ENCODE assay signal across 8 cellular contexts in the genomic region with DNA sequence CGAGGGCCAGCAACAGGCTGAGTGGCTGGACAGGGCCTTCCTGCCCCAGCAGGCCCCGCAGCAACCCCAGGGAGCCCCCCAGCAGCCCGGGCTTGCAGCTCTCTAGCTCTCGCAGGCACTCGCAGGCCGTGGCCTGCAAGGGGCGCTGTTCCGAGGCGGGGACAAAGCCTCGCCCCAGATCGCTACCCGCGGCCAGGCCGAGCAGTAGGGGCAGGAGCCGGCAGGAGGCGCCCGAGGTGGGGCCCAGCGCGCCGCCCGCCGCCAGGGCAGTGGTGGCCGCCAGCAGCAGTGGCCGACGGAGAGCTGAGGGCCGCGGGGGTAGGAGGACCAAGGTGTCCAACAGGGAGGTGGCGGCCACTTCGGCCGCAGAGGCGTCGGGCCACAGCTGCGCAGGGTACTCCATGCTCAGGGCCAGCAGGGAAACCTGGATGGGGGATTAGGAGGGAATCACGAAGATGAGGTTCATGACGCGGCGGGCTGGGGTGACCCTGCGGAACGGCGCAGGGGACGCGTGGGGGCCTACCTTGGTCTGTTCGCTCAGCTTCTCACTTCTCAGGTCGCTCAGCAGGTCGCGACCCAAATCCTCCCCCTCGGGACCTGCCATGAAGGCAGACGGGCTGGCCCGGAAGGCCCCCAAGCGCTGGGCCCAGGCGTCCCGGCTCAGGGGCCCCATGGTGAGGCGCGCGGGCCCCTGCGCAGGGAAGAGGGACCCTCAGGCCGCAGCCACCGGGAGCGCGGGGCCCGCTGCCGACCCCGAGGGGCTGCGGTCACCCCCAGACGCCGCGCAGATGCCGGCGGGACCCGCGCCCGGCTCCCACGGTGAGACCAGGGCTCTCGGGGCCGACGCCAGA. TPM values are rescaled to one million over a fixed set of nuclear protein-coding genes. Genes with fewer than 3 reads are reported as not detected.
DNase-seq lines count a peak whose midpoint lies in the region; ATAC-seq and TF ChIP-seq lines count a peak whose summit lies in the region.

No MANE protein-coding gene starts in this region.

- peaks cover 2% of the 10 kb centered on the region for H3K36me3 Mint-ChIP-seq in activated naive CD8-positive, alpha-beta T cell treated with anti-CD3 and anti-CD28 coated beads, Interleukin-2, amount 50 U/mL, for 24 hours (ENCODE audit: low read depth)
- no peaks in the 10 kb centered on the region for H3K36me3 Mint-ChIP-seq in type B pancreatic cell

- H3K4me1 Mint-ChIP-seq in activated naive CD8-positive, alpha-beta T cell treated with anti-CD3 and anti-CD28 coated beads, Interleukin-2, amount 50 U/mL, for 24 hours, result peaks cover 28% of the 10 kb centered on the region
- peaks cover 2% of the 10 kb centered on the region for H3K4me1 Mint-ChIP-seq in type B pancreatic cell (ENCODE audit: unreplicated experiment)

- H3K79me2 ChIP-seq in Karpas-422 (ENCODE audit: low read length), result peaks cover 16% of the 10 kb centered on the region

- H2AFZ ChIP-seq in Karpas-422 (ENCODE audit: low read length), result peak overlapping the region; percentile 84; the same call in 1 of the 2 replicates

- no peaks in the 10 kb centered on the region for H3K9me3 ChIP-seq in Karpas-422 (ENCODE audit: low read length)

- peak overlapping the region; percentile 86 for H3K4me3 Mint-ChIP-seq in activated naive CD8-positive, alpha-beta T cell treated with anti-CD3 and anti-CD28 coated beads, Interleukin-2, amount 50 U/mL, for 24 hours
- H3K4me3 Mint-ChIP-seq in type B pancreatic cell, result peak overlapping the region; percentile 87

- H3K9ac ChIP-seq in Karpas-422 (ENCODE audit: low read length), result peak overlapping the region; percentile 96

- H3K9me3 Mint-ChIP-seq in activated naive CD8-positive, alpha-beta T cell treated with anti-CD3 and anti-CD28 coated beads, Interleukin-2, amount 50 U/mL, for 24 hours, result no peaks in the 10 kb centered on the region
- H3K9me3 Mint-ChIP-seq in type B pancreatic cell, result no peaks in the 10 kb centered on the region

- peaks cover 3% of the 10 kb centered on the region; the same call in 1 of the 2 replicates for H3K36me3 ChIP-seq in Karpas-422 (ENCODE audit: insufficient read depth, low read length)

- H3K27me3 Mint-ChIP-seq in activated naive CD8-positive, alpha-beta T cell treated with anti-CD3 and anti-CD28 coated beads, Interleukin-2, amount 50 U/mL, for 24 hours, result peaks cover 20% of the 10 kb centered on the region
- H3K27me3 Mint-ChIP-seq in type B pancreatic cell, result peaks cover 22% of the 10 kb centered on the region

- ATAC-seq in GM21529 (IDR thresholded peaks at IDR 0.05; ENCODE audit: unreplicated experiment), result peak; percentile 52
- peak; percentile 77 for ATAC-seq in activated naive CD8-positive, alpha-beta T cell treated with anti-CD3 and anti-CD28 coated beads, Interleukin-2, amount 50 U/mL, for 24 hours

- intact Hi-C loops in cardiac septum (cut with DNase I), result loop anchor here (2.0 kb wide), 1 partner anchor 39 kb away; no protein-coding TSS in a partner anchor

- H3K27ac ChIP-seq in Karpas-422 (ENCODE audit: low read length), result peak overlapping the region; percentile 45; the same call in 1 of the 2 replicates

- peak; percentile 93 for TF ChIP-seq CTCF in type B pancreatic cell (conservative IDR thresholded peaks at IDR 0.05)

- H3K4me2 ChIP-seq in Karpas-422 (ENCODE audit: low read depth, low read length, poor library complexity, severe bottlenecking), result peak overlapping the region; percentile 69

- H3K27ac Mint-ChIP-seq in activated naive CD8-positive, alpha-beta T cell treated with anti-CD3 and anti-CD28 coated beads, Interleukin-2, amount 50 U/mL, for 24 hours, result peak overlapping the region; percentile 76
- peak overlapping the region; percentile 85 for H3K27ac Mint-ChIP-seq in type B pancreatic cell

- no peaks in the 10 kb centered on the region for H3K9me2 ChIP-seq in Karpas-422 (replicated peaks; ENCODE audit: insufficient read depth, low read length)

- peaks cover 7% of the 10 kb centered on the region for H3K4me1 ChIP-seq in Karpas-422 (ENCODE audit: low read length)

- H3K4me3 ChIP-seq in Karpas-422 (ENCODE audit: low read length), result peak overlapping the region; percentile 99

- DNase-seq in DMS79 (lab: John Stamatoyannopoulos, UW), result peak; percentile 41
- peak; percentile 94 for DNase-seq in Karpas-422
- peak; percentile 48 to 80 for DNase-seq in SW 1271 (lab: John Stamatoyannopoulos, UW)
- DNase-seq in activated naive CD8-positive, alpha-beta T cell treated with anti-CD3 and anti-CD28 coated beads, Interleukin-2, amount 50 U/mL, for 24 hours, result peak; percentile 91
- DNase-seq in cardiac septum (ENCODE audit: low spot score), result peak; percentile 92
- peak; percentile 41 for DNase-seq in pons (ENCODE audit: low spot score)
- peak; percentile 90 for DNase-seq in type B pancreatic cell (ENCODE audit: extremely low spot score, unreplicated experiment)

- no peaks in the 10 kb centered on the region for H3K27me3 ChIP-seq in Karpas-422 (ENCODE audit: low read length)

- peaks cover 34% of the 10 kb centered on the region for H4K20me1 ChIP-seq in Karpas-422 (ENCODE audit: insufficient read depth, low read depth, low read length)

RNA-seq across cellular contexts. Expression of a gene that starts 0.6 kb away (rescaled TPM):
- total RNA-seq in Karpas-422 (2014; rRNA removed; shearing (Covaris generic); ENCODE audit: low replicate concordance), result 11.1 and 19.8 TPM in 2 replicates
- total RNA-seq in cardiac septum, result 8.7 TPM
- 16.6 and 38.9 TPM in 2 replicates for total RNA-seq in type B pancreatic cell (ENCODE audit: low replicate concordance)

RNA-seq across cellular contexts. Expression of a gene that starts 6.7 kb away (rescaled TPM):
- not detected in 2 replicates for total RNA-seq in Karpas-422 (2014; rRNA removed; shearing (Covaris generic); ENCODE audit: low replicate concordance)
- total RNA-seq in cardiac septum (not detected), type B pancreatic cell (ENCODE audit: low replicate concordance) (7.7 and 39.8 TPM in 2 replicates)

RNA-seq across cellular contexts. Expression of a gene that starts 53.6 kb away (rescaled TPM):
- not detected in 2 replicates for total RNA-seq in Karpas-422 (2014; rRNA removed; shearing (Covaris generic); ENCODE audit: low replicate concordance)
- 0.54 TPM for total RNA-seq in cardiac septum
- total RNA-seq in type B pancreatic cell (ENCODE audit: low replicate concordance), result 0.76 and 4.2 TPM in 2 replicates

RNA-seq across cellular contexts. Expression of a gene that starts 59.5 kb away (rescaled TPM):
- 70.7 and 133 TPM in 2 replicates for total RNA-seq in Karpas-422 (2014; rRNA removed; shearing (Covaris generic); ENCODE audit: low replicate concordance)
- total RNA-seq in cardiac septum (48.8 TPM), type B pancreatic cell (ENCODE audit: low replicate concordance) (51.7 and 69.4 TPM in 2 replicates)

Comparison
In these comparisons a context has a peak if more than half of its experiments do, and no peak if none do; other contexts are left out.
1. Peak in every context shown above with its lines: DNase-seq, ATAC-seq, H3K4me3 ChIP-seq and H3K27ac ChIP-seq.
2. DNase-seq: peak in every context shown above with its lines; median percentile 94 in Karpas-422; 92 in cardiac septum; 91 in activated naive CD8-positive, alpha-beta T cell treated with anti-CD3 and anti-CD28 coated beads, Interleukin-2, amount 50 U/mL, for 24 hours; 90 in type B pancreatic cell; 64 in SW 1271; 41 in DMS79; 41 in pons.